ENCODE assay signal across 1 cellular context in genomic region chr15:32651229-32651837, GRCh38.
TF ChIP-seq lines count a peak whose summit lies in the region.

No MANE protein-coding gene starts in this region.

TF ChIP-seq in HCT116, 20 proteins besides CTCF, POLR2A, EP300 and RAD21 (continued from another document):
- TF ChIP-seq, protein P1, sequence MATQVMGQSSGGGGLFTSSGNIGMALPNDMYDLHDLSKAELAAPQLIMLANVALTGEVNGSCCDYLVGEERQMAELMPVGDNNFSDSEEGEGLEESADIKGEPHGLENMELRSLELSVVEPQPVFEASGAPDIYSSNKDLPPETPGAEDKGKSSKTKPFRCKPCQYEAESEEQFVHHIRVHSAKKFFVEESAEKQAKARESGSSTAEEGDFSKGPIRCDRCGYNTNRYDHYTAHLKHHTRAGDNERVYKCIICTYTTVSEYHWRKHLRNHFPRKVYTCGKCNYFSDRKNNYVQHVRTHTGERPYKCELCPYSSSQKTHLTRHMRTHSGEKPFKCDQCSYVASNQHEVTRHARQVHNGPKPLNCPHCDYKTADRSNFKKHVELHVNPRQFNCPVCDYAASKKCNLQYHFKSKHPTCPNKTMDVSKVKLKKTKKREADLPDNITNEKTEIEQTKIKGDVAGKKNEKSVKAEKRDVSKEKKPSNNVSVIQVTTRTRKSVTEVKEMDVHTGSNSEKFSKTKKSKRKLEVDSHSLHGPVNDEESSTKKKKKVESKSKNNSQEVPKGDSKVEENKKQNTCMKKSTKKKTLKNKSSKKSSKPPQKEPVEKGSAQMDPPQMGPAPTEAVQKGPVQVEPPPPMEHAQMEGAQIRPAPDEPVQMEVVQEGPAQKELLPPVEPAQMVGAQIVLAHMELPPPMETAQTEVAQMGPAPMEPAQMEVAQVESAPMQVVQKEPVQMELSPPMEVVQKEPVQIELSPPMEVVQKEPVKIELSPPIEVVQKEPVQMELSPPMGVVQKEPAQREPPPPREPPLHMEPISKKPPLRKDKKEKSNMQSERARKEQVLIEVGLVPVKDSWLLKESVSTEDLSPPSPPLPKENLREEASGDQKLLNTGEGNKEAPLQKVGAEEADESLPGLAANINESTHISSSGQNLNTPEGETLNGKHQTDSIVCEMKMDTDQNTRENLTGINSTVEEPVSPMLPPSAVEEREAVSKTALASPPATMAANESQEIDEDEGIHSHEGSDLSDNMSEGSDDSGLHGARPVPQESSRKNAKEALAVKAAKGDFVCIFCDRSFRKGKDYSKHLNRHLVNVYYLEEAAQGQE (IDR thresholded peaks at IDR 0.05; ENCODE audit: low read depth): no peak
- TF ChIP-seq ZBTB33 (IDR thresholded peaks at IDR 0.05; ENCODE audit: extremely low read depth, insufficient replicate concordance, low read length) (no peak), CBX3 (IDR thresholded peaks at IDR 0.05; ENCODE audit: low read depth) (no peak), JUND (IDR thresholded peaks at IDR 0.05) (no peak), CEBPB (IDR thresholded peaks at IDR 0.05; ENCODE audit: low read depth) (no peak)
